Comparison of ENCODE assay signal across 10 cellular contexts in genomic region chrX:51955200-51955599, GRCh38.
DNase-seq lines count a peak whose midpoint lies in the region; ATAC-seq and FAIRE-seq lines count a peak whose summit lies in the region.
"Had no signal": no experiment of that assay in that cellular context is flagged by ENCODE, and none has a peak within 500 bp of the region (broad histone marks: within the 10 kb centered on the region; RNA-seq: fewer than 3 reads in every experiment).

No MANE protein-coding gene starts in this region.

- H4K5ac ChIP-seq in mesendoderm (ENCODE audit: low read length) = no peak overlapping the region

- no peak overlapping the region for H2BK15ac ChIP-seq in mesendoderm (replicated peaks; ENCODE audit: low read depth)

- no peak overlapping the region for H2BK120ac ChIP-seq in mesendoderm (ENCODE audit: low read depth, low read length)

- no peaks in the 10 kb centered on the region for H3K27me3 ChIP-seq in mesendoderm (ENCODE audit: insufficient read depth, low read length, poor library complexity)

- no peak overlapping the region for H3K18ac ChIP-seq in mesendoderm (ENCODE audit: low read length)

- no peak overlapping the region for H2AK5ac ChIP-seq in mesendoderm (ENCODE audit: low read length)

- H3K23ac ChIP-seq in mesendoderm (ENCODE audit: low read length) = no peak overlapping the region

- H3K79me2 ChIP-seq in mesendoderm (ENCODE audit: control insufficient read depth, insufficient read depth, low read length) = no peaks in the 10 kb centered on the region

- no peak overlapping the region for H2BK5ac ChIP-seq in mesendoderm (ENCODE audit: low read length)

- ATAC-seq in activated naive CD4-positive, alpha-beta T cell treated with anti-CD3 and anti-CD28 coated beads, Interleukin-2, amount 50 U/mL, for 72 hours = peak; percentile 45 to 98
- ATAC-seq in HG02678 (IDR thresholded peaks at IDR 0.05; ENCODE audit: unreplicated experiment) (peak; percentile 99), HG03571 (IDR thresholded peaks at IDR 0.05; ENCODE audit: unreplicated experiment) (peak; percentile 68)
- ATAC-seq: pancreas had no signal

- DNase-seq in activated naive CD4-positive, alpha-beta T cell treated with anti-CD3 and anti-CD28 coated beads, Interleukin-2, amount 50 U/mL, for 72 hours (ENCODE audit: low spot score in 2 of 2) = peak in 1 of 2 donors; percentile 2
- DNase-seq in activated naive CD4-positive, alpha-beta T cell treated with Interleukin-2 at 50 U/mL for 16 hours = no peak
- DNase-seq in urothelium cell line (ENCODE audit: low spot score) (peak; percentile 13), NOMO-1 treated with DMSO at 0.1 percent for 48 hours (lab: John Stamatoyannopoulos, UW; ENCODE audit: unreplicated experiment) (no peak), mesendoderm (no peak), glomerular visceral epithelial cell (ENCODE audit: extremely low spot score) (no peak)
- DNase-seq: pancreas, Right ventricle myocardium superior had no signal

- FAIRE-seq in urothelium cell line (lab: Jason Lieb, UNC) = no peak
- FAIRE-seq: pancreas had no signal

- peaks cover 0 to 6% of the 10 kb centered on the region in 2 donors for H3K9me3 Mint-ChIP-seq in activated naive CD4-positive, alpha-beta T cell treated with anti-CD3 and anti-CD28 coated beads, Interleukin-2, amount 50 U/mL, for 72 hours

- H3K4ac ChIP-seq in mesendoderm (ENCODE audit: low read depth, low read length) = no peak overlapping the region

- H3K56ac ChIP-seq in mesendoderm (ENCODE audit: low read length) = no peak overlapping the region

- no peaks in the 10 kb centered on the region for H3K36me3 ChIP-seq in mesendoderm (ENCODE audit: control insufficient read depth, insufficient read depth, low read length)
- H3K36me3 ChIP-seq: pancreas had no signal

- no peak overlapping the region for H3K4me2 ChIP-seq in mesendoderm (ENCODE audit: low read length)

- no CpG with 5 or more reads among the region's 4 CpGs for WGBS in mesendoderm (ENCODE audit: extremely low coverage, insufficient coverage, low lambda C conversion rate)

- no peak overlapping the region for H3K4me3 ChIP-seq in mesendoderm (ENCODE audit: low read length)
- H3K4me3 ChIP-seq: pancreas had no signal

- no peak overlapping the region for H4K8ac ChIP-seq in mesendoderm (ENCODE audit: low read depth, low read length)

- H3K4me1 ChIP-seq in mesendoderm (ENCODE audit: control insufficient read depth, low read depth, low read length) = no peaks in the 10 kb centered on the region
- H3K4me1 ChIP-seq: pancreas had no signal

- H3K9ac ChIP-seq in mesendoderm (ENCODE audit: low read length) = no peak overlapping the region

- H3K79me1 ChIP-seq in mesendoderm (ENCODE audit: low read length) = no peaks in the 10 kb centered on the region

- H3K27ac ChIP-seq in mesendoderm (ENCODE audit: low read depth, low read length) = no peak overlapping the region
- H3K27ac ChIP-seq: pancreas had no signal

- no peak overlapping the region for H3K27ac Mint-ChIP-seq in activated naive CD4-positive, alpha-beta T cell treated with anti-CD3 and anti-CD28 coated beads, Interleukin-2, amount 50 U/mL, for 72 hours

- peaks cover 0 to 10% of the 10 kb centered on the region in 2 donors for H3K36me3 Mint-ChIP-seq in activated naive CD4-positive, alpha-beta T cell treated with anti-CD3 and anti-CD28 coated beads, Interleukin-2, amount 50 U/mL, for 72 hours
